16 cellular contexts compared by ENCODE assay signal in the genomic region with DNA sequence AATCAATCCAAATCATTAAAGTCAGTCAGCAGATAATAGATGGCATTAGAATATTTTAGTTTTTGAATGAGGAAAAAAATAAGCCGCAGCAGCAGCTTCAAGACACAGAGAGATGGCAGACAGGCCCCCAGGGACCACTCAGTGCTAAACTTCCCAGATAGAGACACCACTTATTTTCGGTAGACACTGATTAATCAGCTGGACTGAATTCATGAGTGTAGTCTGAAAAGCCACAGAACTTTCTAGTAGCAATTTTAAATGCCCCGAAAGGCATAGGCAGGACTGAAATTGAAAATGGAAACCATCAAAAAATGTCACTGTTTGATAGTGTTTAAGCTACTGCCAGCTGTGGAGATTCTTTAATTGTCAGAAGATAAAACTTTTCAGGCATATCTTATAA. TPM values are rescaled to one million over a fixed set of nuclear protein-coding genes. Genes with fewer than 3 reads are reported as not detected.
DNase-seq lines count a peak whose midpoint lies in the region; ATAC-seq and TF ChIP-seq lines count a peak whose summit lies in the region.
"Had no signal": no experiment of that assay in that cellular context is flagged by ENCODE, and none has a peak within 500 bp of the region (broad histone marks: within the 10 kb centered on the region; RNA-seq: fewer than 3 reads in every experiment).

No MANE protein-coding gene starts in this region.

- no peak for TF ChIP-seq CTCF in HFFc6 (IDR thresholded peaks at IDR 0.05)
- no peak for TF ChIP-seq CTCF in spleen (IDR thresholded peaks at IDR 0.05 in 8 of 11, conservative IDR thresholded peaks at IDR 0.05 in 3 of 11)
- TF ChIP-seq CTCF in MCF 10A (IDR thresholded peaks at IDR 0.05; ENCODE audit: unreplicated experiment): no peak

- DNase-seq in HFFc6: no peak
- no peak for DNase-seq in spleen
- no peak for DNase-seq in MCF 10A (ENCODE audit: unreplicated experiment)
- no peak for DNase-seq in GM19238 (ENCODE audit: insufficient read length, low spot score)
- no peak for DNase-seq in NCI-H146 treated with DMSO at 0.1 percent for 48 hours (lab: John Stamatoyannopoulos, UW; ENCODE audit: unreplicated experiment)
- DNase-seq: foreskin keratinocyte, IMR-90, mucosa of descending colon, NCI-H1694, NCI-H774, Right ventricle myocardium superior had no signal

- H3K4me1 ChIP-seq in BLaER1 (peaks cover 24% of the 10 kb centered on the region), spleen (peaks cover 0 to 4% (median 0%) of the 10 kb centered on the region in 6 donors)

- H3K36me3 Mint-ChIP-seq in HFFc6 (ENCODE audit: low read depth) (peaks cover 22% of the 10 kb centered on the region), MCF 10A (ENCODE audit: insufficient read depth, unreplicated experiment) (peaks cover 55% of the 10 kb centered on the region)

- H3K27me3 Mint-ChIP-seq in HFFc6 (ENCODE audit: insufficient read depth): peaks cover 4% of the 10 kb centered on the region; the same call in 1 of the 2 replicates
- H3K27me3 Mint-ChIP-seq in MCF 10A (ENCODE audit: insufficient read depth, unreplicated experiment): no peaks in the 10 kb centered on the region

- peak overlapping the region; percentile 10; the same call in 1 of the 2 replicates for H3K27ac Mint-ChIP-seq in HFFc6
- no peak overlapping the region for H3K27ac Mint-ChIP-seq in MCF 10A (ENCODE audit: low read depth, unreplicated experiment)

- no peak overlapping the region for H3K4me3 Mint-ChIP-seq in HFFc6
- H3K4me3 Mint-ChIP-seq in MCF 10A (ENCODE audit: unreplicated experiment): no peak overlapping the region

- H3K4me3 ChIP-seq in BLaER1 (no peak overlapping the region), spleen (no peak overlapping the region)
- H3K4me3 ChIP-seq: mucosa of descending colon had no signal

- CTCF ChIA-PET in MCF 10A (lab: Yijun Ruan, JAX): interaction anchor here (0.8 to 1.2 kb wide), 2 partner anchors 8 to 332 kb away, joined by 3 to 5 read pairs; no protein-coding TSS in a partner anchor

- no peak overlapping the region for H3K9ac ChIP-seq in BLaER1

- peak overlapping the region; percentile 45; the same call in 1 of the 2 replicates for H3K4me2 ChIP-seq in BLaER1

- POLR2A ChIA-PET in MCF 10A (lab: Yijun Ruan, JAX): no interaction called here

- intact Hi-C loops in spleen (cut with DNase I; ENCODE audit: low total_unique reads): no loop called here
- intact Hi-C loops in MCF 10A (cut with micrococcal nuclease): no loop called here

- H3K27ac ChIP-seq in BLaER1 (no peak overlapping the region), spleen (no peak overlapping the region)
- H3K27ac ChIP-seq: foreskin keratinocyte had no signal

- 38 to 92% (median 60%) methylated on average over 3 of the region's 3 CpGs for WGBS in spleen, 5 donors

- H3K9me3 Mint-ChIP-seq in HFFc6 (no peaks in the 10 kb centered on the region), MCF 10A (ENCODE audit: unreplicated experiment) (no peaks in the 10 kb centered on the region)

- 0 out of 2 replicates have a peak, but pooled peaks cover 6% of the 10 kb centered on the region for H4K20me1 ChIP-seq in BLaER1

- BruUV-seq in MCF 10A (replicated peaks; lab: Mats Ljungman, UMichigan): no TSS peak

- H3K4me1 Mint-ChIP-seq in HFFc6 (ENCODE audit: low read depth): peaks cover 49% of the 10 kb centered on the region
- peaks cover 12% of the 10 kb centered on the region for H3K4me1 Mint-ChIP-seq in MCF 10A (ENCODE audit: insufficient read depth, unreplicated experiment)

- peaks cover 53% of the 10 kb centered on the region for H3K36me3 ChIP-seq in BLaER1
- H3K36me3 ChIP-seq in spleen: peaks cover 0 to 81% (median 51%) of the 10 kb centered on the region in 6 donors

- ATAC-seq in GM19025 (IDR thresholded peaks at IDR 0.05; ENCODE audit: low read depth, unreplicated experiment) (peak; percentile 64), HG03460 (IDR thresholded peaks at IDR 0.05; ENCODE audit: unreplicated experiment) (peak; percentile 72)
- ATAC-seq: foreskin keratinocyte, mucosa of descending colon had no signal

- H3K27me3 ChIP-seq in BLaER1: no peaks in the 10 kb centered on the region
- no peaks in the 10 kb centered on the region for H3K27me3 ChIP-seq in spleen (replicated peaks in 1 of 7)
- H3K27me3 ChIP-seq: foreskin keratinocyte had no signal

- TF ChIP-seq POLR2A in spleen (IDR thresholded peaks at IDR 0.05): no peak

- no peaks in the 10 kb centered on the region for H3K9me3 ChIP-seq in BLaER1
- no peaks in the 10 kb centered on the region for H3K9me3 ChIP-seq in spleen
- H3K9me3 ChIP-seq: mucosa of descending colon had no signal

RNA-seq across cellular contexts. Expression of gene CLDN20, which starts 3.1 kb away (rescaled TPM):
- total RNA-seq in HFFc6 (2021; fragmentation: NEBNext Ultra II Directional; extraction: Animal tissue kit (Norgen Biotek cat#: 25700)): not detected
- total RNA-seq in spleen (not detected), MCF 10A (2022) (not detected in 2 replicates)
- not detected for polyA plus RNA-seq in spleen
- total RNA-seq: astrocyte, foreskin keratinocyte, IMR-90, mucosa of descending colon, posterior vena cava, Right ventricle myocardium superior had no signal
- polyA plus RNA-seq: foreskin keratinocyte, IMR-90 had no signal

RNA-seq across cellular contexts. Expression of gene TFB1M, which starts 53.6 kb away (rescaled TPM):
- total RNA-seq in HFFc6 (2021; fragmentation: NEBNext Ultra II Directional; extraction: Animal tissue kit (Norgen Biotek cat#: 25700)): 10 to 100 TPM; 16.7 to 23.0 (median 21.7) TPM
- total RNA-seq in spleen (10 to 100 TPM; 11.4 to 39.2 (median 24.0) TPM), MCF 10A (2022) (26.8 and 31.0 TPM in 2 replicates)
- 10 to 100 TPM; 16.7 to 17.8 (median 16.7) TPM for polyA plus RNA-seq in spleen
